ENCODE assay signal across 9 cellular contexts in genomic region chr11:111797145-111797581, GRCh38. TPM values are rescaled to one million over a fixed set of nuclear protein-coding genes. Genes with fewer than 3 reads are reported as not detected.
A peak's percentile ranks its signal among the peaks of the same experiment; 100 is the strongest.
DNase-seq lines count a peak whose midpoint lies in the region; ATAC-seq and TF ChIP-seq lines count a peak whose summit lies in the region.
"Had no signal": no experiment of that assay in that cellular context is flagged by ENCODE, and none has a peak within 500 bp of the region (broad histone marks: within the 10 kb centered on the region; RNA-seq: fewer than 3 reads in every experiment).

No MANE protein-coding gene starts in this region.

- no peak overlapping the region for H3K27ac Mint-ChIP-seq in activated CD4-positive, alpha-beta T cell treated with anti-CD3 and anti-CD28 coated beads for 36 hours
- no peak overlapping the region for H3K27ac Mint-ChIP-seq in activated B cell treated with CpG ODN at 0.5 μM for 24 hours
- no peak overlapping the region for H3K27ac Mint-ChIP-seq in activated CD4-positive, alpha-beta memory T cell treated with anti-CD3 and anti-CD28 coated beads for 36 hours

- intact Hi-C loops in activated CD4-positive, alpha-beta T cell treated with anti-CD3 and anti-CD28 coated beads for 36 hours (cut with DNase I, micrococcal nuclease), result no loop called here
- intact Hi-C loops in activated B cell treated with CpG ODN at 0.5 μM for 24 hours (cut with micrococcal nuclease), result no loop called here
- intact Hi-C loops in activated CD4-positive, alpha-beta memory T cell treated with anti-CD3 and anti-CD28 coated beads for 36 hours (cut with micrococcal nuclease), result no loop called here

- CTCF ChIA-PET in activated CD4-positive, alpha-beta T cell treated with anti-CD3 and anti-CD28 coated beads for 36 hours (lab: Charles Lee), result interaction anchor here (1.2 to 2.1 kb wide), 3 partner anchors 11 to 187 kb away, joined by 3 to 5 read pairs (median 3); no protein-coding TSS in a partner anchor
- CTCF ChIA-PET in activated B cell treated with CpG ODN at 0.5 μM for 24 hours (lab: Charles Lee), result no interaction called here
- CTCF ChIA-PET in activated CD4-positive, alpha-beta memory T cell treated with anti-CD3 and anti-CD28 coated beads for 36 hours (lab: Charles Lee), result no interaction called here

- H4K20me1 ChIP-seq in Karpas-422 (ENCODE audit: insufficient read depth, low read depth, low read length), result no peaks in the 10 kb centered on the region

- H3K36me3 ChIP-seq in Karpas-422 (ENCODE audit: insufficient read depth, low read length) (no peaks in the 10 kb centered on the region), subcutaneous abdominal adipose tissue (ENCODE audit: control insufficient read depth in 5 of 5, insufficient read depth in 5 of 5, low read length in 5 of 5) (peaks cover 2 to 16% (median 7%) of the 10 kb centered on the region in 5 donors), brain microvascular endothelial cell (replicated peaks) (no peaks in the 10 kb centered on the region)

- H3K4me3 Mint-ChIP-seq in activated CD4-positive, alpha-beta T cell treated with anti-CD3 and anti-CD28 coated beads for 36 hours, result no peak overlapping the region
- no peak overlapping the region for H3K4me3 Mint-ChIP-seq in activated B cell treated with CpG ODN at 0.5 μM for 24 hours
- H3K4me3 Mint-ChIP-seq in activated CD4-positive, alpha-beta memory T cell treated with anti-CD3 and anti-CD28 coated beads for 36 hours, result no peak overlapping the region

- no peaks in the 10 kb centered on the region for H3K79me2 ChIP-seq in Karpas-422 (ENCODE audit: low read length)

- H3K27me3 ChIP-seq in Karpas-422 (ENCODE audit: low read length) (no peaks in the 10 kb centered on the region), subcutaneous abdominal adipose tissue (ENCODE audit: control insufficient read depth in 5 of 5, insufficient read depth in 4 of 5, low read length in 5 of 5) (no peaks in the 10 kb centered on the region), brain microvascular endothelial cell (replicated peaks) (no peaks in the 10 kb centered on the region)
- H3K27me3 ChIP-seq: body of pancreas had no signal

- ATAC-seq in activated CD4-positive, alpha-beta T cell treated with anti-CD3 and anti-CD28 coated beads for 36 hours, result peak; percentile 23
- peak; percentile 75 for ATAC-seq in activated B cell treated with CpG ODN at 0.5 μM for 24 hours (ENCODE audit: low read depth)
- ATAC-seq: body of pancreas had no signal

- TF ChIP-seq CTCF in activated B cell treated with CpG ODN at 0.5 μM for 24 hours (IDR thresholded peaks at IDR 0.05) (no peak), brain microvascular endothelial cell (IDR thresholded peaks at IDR 0.05; ENCODE audit: low read depth, low read length, missing control alignments) (no peak)

- H3K4me3 ChIP-seq in Karpas-422 (ENCODE audit: low read length) (no peak overlapping the region), subcutaneous abdominal adipose tissue (ENCODE audit: low read depth in 1 of 5, low read length in 5 of 5) (no peak overlapping the region), brain microvascular endothelial cell (ENCODE audit: low read depth, low read length) (no peak overlapping the region)
- H3K4me3 ChIP-seq: body of pancreas had no signal

- DNase-seq in activated CD4-positive, alpha-beta T cell treated with anti-CD3 and anti-CD28 coated beads for 36 hours, result no peak
- no peak for DNase-seq in activated CD4-positive, alpha-beta T cell treated with anti-CD3 and anti-CD28 coated beads for 4 hours
- peak; percentile 100 for DNase-seq in Karpas-422
- no peak for DNase-seq in activated B cell treated with CpG ODN at 0.5 μM for 24 hours
- no peak for DNase-seq in activated CD4-positive, alpha-beta memory T cell treated with anti-CD3 and anti-CD28 coated beads for 36 hours
- no peak for DNase-seq in brain microvascular endothelial cell
- DNase-seq in D341Med (ENCODE audit: low spot score), result no peak

- no peak overlapping the region for H2AFZ ChIP-seq in Karpas-422 (ENCODE audit: low read length)

- no peak overlapping the region for H3K27ac ChIP-seq in Karpas-422 (ENCODE audit: low read length)
- H3K27ac ChIP-seq in subcutaneous abdominal adipose tissue (ENCODE audit: low read depth, low read length), result peak overlapping the region; percentile 71
- H3K27ac ChIP-seq in brain microvascular endothelial cell, result no peak overlapping the region

- no peak overlapping the region for H3K4me2 ChIP-seq in Karpas-422 (ENCODE audit: low read depth, low read length, poor library complexity, severe bottlenecking)

- in situ Hi-C loops in brain microvascular endothelial cell (cut with HindIII; ENCODE audit: low pct_ligation_motif_present, low sequenced_read_pairs), result no loop called here

- peaks cover 4% of the 10 kb centered on the region for H3K4me1 Mint-ChIP-seq in activated CD4-positive, alpha-beta T cell treated with anti-CD3 and anti-CD28 coated beads for 36 hours
- H3K4me1 Mint-ChIP-seq in activated B cell treated with CpG ODN at 0.5 μM for 24 hours, result peaks cover 12% of the 10 kb centered on the region
- H3K4me1 Mint-ChIP-seq in activated CD4-positive, alpha-beta memory T cell treated with anti-CD3 and anti-CD28 coated beads for 36 hours (ENCODE audit: low read depth), result no peaks in the 10 kb centered on the region

- H3K27me3 Mint-ChIP-seq in activated CD4-positive, alpha-beta T cell treated with anti-CD3 and anti-CD28 coated beads for 36 hours, result no peaks in the 10 kb centered on the region
- no peaks in the 10 kb centered on the region for H3K27me3 Mint-ChIP-seq in activated B cell treated with CpG ODN at 0.5 μM for 24 hours
- H3K27me3 Mint-ChIP-seq in activated CD4-positive, alpha-beta memory T cell treated with anti-CD3 and anti-CD28 coated beads for 36 hours, result no peaks in the 10 kb centered on the region

- H3K9ac ChIP-seq in Karpas-422 (ENCODE audit: low read length) (no peak overlapping the region), subcutaneous abdominal adipose tissue (ENCODE audit: low read length in 5 of 5) (no peak overlapping the region)

- H3K4me1 ChIP-seq in Karpas-422 (ENCODE audit: low read length) (peaks cover 13% of the 10 kb centered on the region), subcutaneous abdominal adipose tissue (ENCODE audit: control insufficient read depth in 5 of 5, insufficient read depth in 5 of 5, low read length in 5 of 5) (peaks cover 0 to 43% (median 13%) of the 10 kb centered on the region in 5 donors)

- POLR2A ChIA-PET in activated CD4-positive, alpha-beta T cell treated with anti-CD3 and anti-CD28 coated beads for 36 hours (lab: Charles Lee), result interaction anchor here (0.6 kb wide), 1 partner anchor 26 kb away, joined by 3 read pairs; no protein-coding TSS in a partner anchor
- POLR2A ChIA-PET in activated B cell treated with CpG ODN at 0.5 μM for 24 hours (lab: Charles Lee), result no interaction called here
- POLR2A ChIA-PET in activated CD4-positive, alpha-beta memory T cell treated with anti-CD3 and anti-CD28 coated beads for 36 hours (lab: Charles Lee), result no interaction called here

- H3K36me3 Mint-ChIP-seq in activated CD4-positive, alpha-beta T cell treated with anti-CD3 and anti-CD28 coated beads for 36 hours (ENCODE audit: low read depth), result peaks cover 40% of the 10 kb centered on the region
- peaks cover 60% of the 10 kb centered on the region for H3K36me3 Mint-ChIP-seq in activated B cell treated with CpG ODN at 0.5 μM for 24 hours (ENCODE audit: low read depth)
- peaks cover 38% of the 10 kb centered on the region for H3K36me3 Mint-ChIP-seq in activated CD4-positive, alpha-beta memory T cell treated with anti-CD3 and anti-CD28 coated beads for 36 hours

- no peaks in the 10 kb centered on the region for H3K9me2 ChIP-seq in Karpas-422 (replicated peaks; ENCODE audit: insufficient read depth, low read length)

- H3K9me3 ChIP-seq in Karpas-422 (ENCODE audit: low read length) (no peaks in the 10 kb centered on the region), subcutaneous abdominal adipose tissue (ENCODE audit: control insufficient read depth in 5 of 5, low read length in 5 of 5) (peaks cover 0 to 9% (median 3%) of the 10 kb centered on the region in 5 donors)
- H3K9me3 ChIP-seq: body of pancreas had no signal

- no peaks in the 10 kb centered on the region for H3K9me3 Mint-ChIP-seq in activated CD4-positive, alpha-beta T cell treated with anti-CD3 and anti-CD28 coated beads for 36 hours (ENCODE audit: low read depth)
- H3K9me3 Mint-ChIP-seq in activated B cell treated with CpG ODN at 0.5 μM for 24 hours, result peaks cover 13% of the 10 kb centered on the region
- peaks cover 5% of the 10 kb centered on the region for H3K9me3 Mint-ChIP-seq in activated CD4-positive, alpha-beta memory T cell treated with anti-CD3 and anti-CD28 coated beads for 36 hours

RNA-seq across cellular contexts. Expression of gene PPP2R1B, which starts 31.0 kb away (rescaled TPM):
- total RNA-seq in activated CD4-positive, alpha-beta T cell treated with anti-CD3 and anti-CD28 coated beads for 36 hours, result 10 to 100 TPM; 39.1 to 53.9 TPM
- 145 and 211 TPM in 2 replicates for total RNA-seq in Karpas-422 (2014; rRNA removed; shearing (Covaris generic); ENCODE audit: low replicate concordance)
- total RNA-seq in activated B cell treated with CpG ODN at 0.5 μM for 24 hours, result 36.2 and 37.9 TPM in 2 replicates
- 10 to 100 TPM; 49.4 to 51.1 TPM for total RNA-seq in activated CD4-positive, alpha-beta memory T cell treated with anti-CD3 and anti-CD28 coated beads for 36 hours
